29 cellular contexts compared by ENCODE assay signal in the genomic region with DNA sequence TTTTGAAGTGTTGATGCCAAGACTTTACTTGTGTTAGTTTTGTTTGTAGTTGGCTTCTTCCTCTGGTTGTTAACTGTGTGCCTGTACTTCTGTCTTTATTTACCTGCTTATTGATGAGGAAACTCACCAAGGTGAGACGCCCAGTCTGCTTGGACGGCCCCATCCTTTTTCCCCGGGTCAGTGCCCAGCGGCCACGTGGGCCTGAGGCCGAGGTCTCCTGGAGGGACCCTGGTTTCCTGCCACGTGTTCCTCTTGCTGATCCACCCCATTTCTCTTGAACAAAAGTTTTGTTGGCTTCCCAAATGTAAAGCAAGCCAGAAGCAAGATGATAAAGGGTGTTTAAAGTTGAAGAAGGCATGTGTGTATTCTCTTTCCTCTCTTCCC. TPM values are rescaled to one million over a fixed set of nuclear protein-coding genes. Genes with fewer than 3 reads are reported as not detected.
DNase-seq lines count a peak whose midpoint lies in the region; ATAC-seq and TF ChIP-seq lines count a peak whose summit lies in the region.
"Had no signal": no experiment of that assay in that cellular context is flagged by ENCODE, and none has a peak within 500 bp of the region (broad histone marks: within the 10 kb centered on the region; RNA-seq: fewer than 3 reads in every experiment).

No MANE protein-coding gene starts in this region.

- ATAC-seq in GM18502 (IDR thresholded peaks at IDR 0.05; ENCODE audit: poor library complexity, unreplicated experiment), result no peak
- ATAC-seq: body of pancreas had no signal

- no peaks in the 10 kb centered on the region for H3K79me2 ChIP-seq in smooth muscle cell (ENCODE audit: low read depth)

- H4K20me1 ChIP-seq in smooth muscle cell (ENCODE audit: low read depth), result peaks cover 59% of the 10 kb centered on the region

- no peak overlapping the region for H2AFZ ChIP-seq in smooth muscle cell (ENCODE audit: low read depth)

- 52 to 67% (median 59%) methylated on average over 7 of the region's 7 CpGs for WGBS in spleen, 5 donors
- 78% methylated on average over 7 of the region's 7 CpGs for WGBS in smooth muscle cell (ENCODE audit: low lambda C conversion rate)

- H3K27me3 Mint-ChIP-seq in activated T-cell treated with anti-CD3 and anti-CD28 coated beads, Interleukin-2, amount 50 U/mL, for 24 hours, result no peaks in the 10 kb centered on the region
- H3K27me3 Mint-ChIP-seq in IgD-negative memory B cell, result peaks cover 2% of the 10 kb centered on the region
- H3K27me3 Mint-ChIP-seq in dendritic cell treated with granulocyte-macrophage colony-stimulating factor and Interleukin-4, amounts not matched to agents 40 ng/mL and 50 ng/mL, for 4 days, result no peaks in the 10 kb centered on the region
- H3K27me3 Mint-ChIP-seq: CD4-positive, alpha-beta memory T cell had no signal

- no peak overlapping the region for H3K4me2 ChIP-seq in smooth muscle cell

- H3K4me3 Mint-ChIP-seq in activated T-cell treated with anti-CD3 and anti-CD28 coated beads, Interleukin-2, amount 50 U/mL, for 24 hours, result no peak overlapping the region
- H3K4me3 Mint-ChIP-seq in IgD-negative memory B cell, result peak overlapping the region; percentile 58 to 84 (median 72)
- no peak overlapping the region for H3K4me3 Mint-ChIP-seq in dendritic cell treated with granulocyte-macrophage colony-stimulating factor and Interleukin-4, amounts not matched to agents 40 ng/mL and 50 ng/mL, for 4 days
- H3K4me3 Mint-ChIP-seq: CD4-positive, alpha-beta memory T cell; nephron had no signal

- H3K9me3 ChIP-seq in spleen, result no peaks in the 10 kb centered on the region
- peaks cover 5% of the 10 kb centered on the region for H3K9me3 ChIP-seq in smooth muscle cell (replicated peaks; ENCODE audit: low read depth)
- H3K9me3 ChIP-seq: adrenal gland, body of pancreas, ovary, suprapubic skin, uterus had no signal

- H3K9ac ChIP-seq in smooth muscle cell (ENCODE audit: low read depth), result no peak overlapping the region

- peak; percentile 22 for DNase-seq in activated T-cell treated with anti-CD3 and anti-CD28 coated beads, Interleukin-2, amount 50 U/mL, for 24 hours
- DNase-seq in activated T-cell treated with anti-CD3 and anti-CD28 coated beads for 4 hours (no peak), spleen (peak; percentile 85), smooth muscle cell (lab: John Stamatoyannopoulos, UW; ENCODE audit: unreplicated experiment) (no peak), glomerular visceral epithelial cell (ENCODE audit: extremely low spot score) (no peak)
- DNase-seq: activated CD4-positive, alpha-beta T cell treated with anti-CD3 and anti-CD28 coated beads for 4 hours; activated gamma-delta T cell treated with Interleukin-2 at 50 U/mL for 16 hours; adrenal gland; body of pancreas; CD4-positive, alpha-beta memory T cell; effector CD4-positive, alpha-beta T cell; glutamatergic neuron; NCI-H1417; NCI-H2081 treated with DMSO at 0.1 percent for 48 hours; NCI-H345; OCI-M1; ovary; retina; stimulated activated CD4-positive, alpha-beta T cell treated with anti-CD3 and anti-CD28 coated beads, Interleukin-2, amount 100 ng/mL, for 48 hours; T-helper 2 cell; uterus had no signal

- intact Hi-C loops in dendritic cell treated with granulocyte-macrophage colony-stimulating factor and Interleukin-4, amounts not matched to agents 40 ng/mL and 50 ng/mL, for 4 days (cut with micrococcal nuclease), result no loop called here
- intact Hi-C loops in spleen (cut with DNase I; ENCODE audit: low total_unique reads), result no loop called here

- peak overlapping the region in 7 of 8 donors; percentile 0 to 76 (median 42) for H3K27ac ChIP-seq in spleen
- no peak overlapping the region for H3K27ac ChIP-seq in smooth muscle cell (ENCODE audit: low read depth)
- H3K27ac ChIP-seq: 22Rv1, adrenal gland, body of pancreas, epithelial cell of prostate, ovary, suprapubic skin, uterus had no signal

- no peak for TF ChIP-seq POLR2A in spleen (IDR thresholded peaks at IDR 0.05)

- no peaks in the 10 kb centered on the region for H3F3A ChIP-seq in smooth muscle cell (ENCODE audit: low read depth)

- H3K36me3 ChIP-seq in spleen (peaks cover 0 to 1% (median 0%) of the 10 kb centered on the region in 6 donors), smooth muscle cell (ENCODE audit: low read depth) (no peaks in the 10 kb centered on the region)
- H3K36me3 ChIP-seq: adrenal gland, ovary, suprapubic skin, uterus had no signal

- no peaks in the 10 kb centered on the region for H3K9me3 Mint-ChIP-seq in activated T-cell treated with anti-CD3 and anti-CD28 coated beads, Interleukin-2, amount 50 U/mL, for 24 hours
- H3K9me3 Mint-ChIP-seq in IgD-negative memory B cell, result no peaks in the 10 kb centered on the region
- no peaks in the 10 kb centered on the region for H3K9me3 Mint-ChIP-seq in dendritic cell treated with granulocyte-macrophage colony-stimulating factor and Interleukin-4, amounts not matched to agents 40 ng/mL and 50 ng/mL, for 4 days

- no peak for TF ChIP-seq CTCF in spleen (IDR thresholded peaks at IDR 0.05 in 8 of 11, conservative IDR thresholded peaks at IDR 0.05 in 3 of 11)
- TF ChIP-seq CTCF in smooth muscle cell (IDR thresholded peaks at IDR 0.05; ENCODE audit: borderline replicate concordance, insufficient read depth, poor library complexity, severe bottlenecking), result no peak

- peaks cover 30% of the 10 kb centered on the region for H3K4me1 Mint-ChIP-seq in activated T-cell treated with anti-CD3 and anti-CD28 coated beads, Interleukin-2, amount 50 U/mL, for 24 hours (ENCODE audit: low read depth)
- peaks cover 47 to 65% (median 57%) of the 10 kb centered on the region in 3 donors for H3K4me1 Mint-ChIP-seq in IgD-negative memory B cell
- peaks cover 65% of the 10 kb centered on the region for H3K4me1 Mint-ChIP-seq in dendritic cell treated with granulocyte-macrophage colony-stimulating factor and Interleukin-4, amounts not matched to agents 40 ng/mL and 50 ng/mL, for 4 days (ENCODE audit: low read depth)

- peaks cover 17% of the 10 kb centered on the region for H3K36me3 Mint-ChIP-seq in activated T-cell treated with anti-CD3 and anti-CD28 coated beads, Interleukin-2, amount 50 U/mL, for 24 hours (ENCODE audit: low read depth)
- H3K36me3 Mint-ChIP-seq in IgD-negative memory B cell, result peaks cover 4% of the 10 kb centered on the region
- H3K36me3 Mint-ChIP-seq in dendritic cell treated with granulocyte-macrophage colony-stimulating factor and Interleukin-4, amounts not matched to agents 40 ng/mL and 50 ng/mL, for 4 days (ENCODE audit: low read depth), result peaks cover 42% of the 10 kb centered on the region

- H3K27ac Mint-ChIP-seq in activated T-cell treated with anti-CD3 and anti-CD28 coated beads, Interleukin-2, amount 50 U/mL, for 24 hours, result no peak overlapping the region
- peak overlapping the region; percentile 89 to 97 (median 96) for H3K27ac Mint-ChIP-seq in IgD-negative memory B cell
- peak overlapping the region; percentile 41 for H3K27ac Mint-ChIP-seq in dendritic cell treated with granulocyte-macrophage colony-stimulating factor and Interleukin-4, amounts not matched to agents 40 ng/mL and 50 ng/mL, for 4 days
- H3K27ac Mint-ChIP-seq: CD4-positive, alpha-beta memory T cell had no signal

- H3K4me3 ChIP-seq in spleen (no peak overlapping the region), smooth muscle cell (no peak overlapping the region)
- H3K4me3 ChIP-seq: adrenal gland, body of pancreas, HAP-1, ovary, suprapubic skin, uterus had no signal

- H3K27me3 ChIP-seq in spleen (replicated peaks in 1 of 7), result no peaks in the 10 kb centered on the region
- H3K27me3 ChIP-seq in smooth muscle cell (ENCODE audit: low read depth), result no peaks in the 10 kb centered on the region
- H3K27me3 ChIP-seq: adrenal gland, body of pancreas, ovary, suprapubic skin, uterus had no signal

- peaks cover 12 to 82% (median 76%) of the 10 kb centered on the region in 6 donors for H3K4me1 ChIP-seq in spleen
- no peaks in the 10 kb centered on the region for H3K4me1 ChIP-seq in smooth muscle cell (ENCODE audit: low read depth)
- H3K4me1 ChIP-seq: adrenal gland, HAP-1, uterus had no signal

RNA-seq across cellular contexts. Expression of gene DUSP22, which starts 24.8 kb away (rescaled TPM):
- 126 TPM for polyA plus RNA-seq in IgD-negative memory B cell
- total RNA-seq in spleen, result 100 to 1,000 TPM in 1 of 7 donors, 10 to 100 TPM in 6; 60.5 to 120 (median 75.5) TPM
- 10 to 100 TPM; 41.2 to 65.7 (median 46.8) TPM for polyA plus RNA-seq in spleen
- 15.7 and 19.1 TPM in 2 replicates for total RNA-seq in smooth muscle cell
- polyA plus RNA-seq in smooth muscle cell, result 16.3 and 17.2 TPM in 2 replicates

Comparison
In these comparisons a context has a peak if more than half of its experiments do, and no peak if none do; other contexts are left out.
1. DNase-seq: peak in activated T-cell treated with anti-CD3 and anti-CD28 coated beads, Interleukin-2, amount 50 U/mL, for 24 hours (single experiment) and spleen (single experiment); none in activated T-cell treated with anti-CD3 and anti-CD28 coated beads for 4 hours (single experiment), smooth muscle cell (single experiment) and glomerular visceral epithelial cell (single experiment).
2. H3K4me3 Mint-ChIP-seq: peak in IgD-negative memory B cell (4 of 4); none in activated T-cell treated with anti-CD3 and anti-CD28 coated beads, Interleukin-2, amount 50 U/mL, for 24 hours (single experiment) and dendritic cell treated with granulocyte-macrophage colony-stimulating factor and Interleukin-4, amounts not matched to agents 40 ng/mL and 50 ng/mL, for 4 days (single experiment).